ENCODE assay signal across 1 cellular context in genomic region chr2:70141754-70142589, GRCh38.
TF ChIP-seq lines count a peak whose summit lies in the region.

No MANE protein-coding gene starts in this region.

TF ChIP-seq in HepG2, 621 proteins besides CTCF, POLR2A, EP300 and RAD21 (continued from another document and continues in another):
- TF ChIP-seq BRF2 (CRISPR knock-in tag; IDR thresholded peaks at IDR 0.05) (no peak; the same call in 1 of the 2 replicates), MEIS1 (CRISPR knock-in tag; IDR thresholded peaks at IDR 0.05; ENCODE audit: borderline replicate concordance) (peak; percentile 97), NR2C2 (CRISPR knock-in tag; IDR thresholded peaks at IDR 0.05; ENCODE audit: borderline replicate concordance) (no peak), E2F5 (CRISPR knock-in tag; conservative IDR thresholded peaks at IDR 0.05) (no peak; the same call in 1 of the 2 replicates), ZNF674 (CRISPR knock-in tag; IDR thresholded peaks at IDR 0.05; ENCODE audit: low read depth) (0 out of 2 replicates have a peak, but pooled peaks have one; percentile 12), ZNF549 (CRISPR knock-in tag; IDR thresholded peaks at IDR 0.05) (no peak), PLRG1 (conservative IDR thresholded peaks at IDR 0.05) (no peak), SRSF4 (IDR thresholded peaks at IDR 0.05; ENCODE audit: low read depth, low read length, poor library complexity, severe bottlenecking) (no peak), HMGA1 (CRISPR knock-in tag; conservative IDR thresholded peaks at IDR 0.05) (no peak), TCF7 (IDR thresholded peaks at IDR 0.05; ENCODE audit: low read depth) (no peak), SP5 (CRISPR knock-in tag; IDR thresholded peaks at IDR 0.05; ENCODE audit: borderline replicate concordance, low read depth) (no peak), ZNF18 (CRISPR knock-in tag; IDR thresholded peaks at IDR 0.05; ENCODE audit: insufficient replicate concordance) (no peak), FOXP1 (IDR thresholded peaks at IDR 0.05) (no peak), FOXP1 (CRISPR knock-in tag; IDR thresholded peaks at IDR 0.05) (no peak), BRCA1 (CRISPR knock-in tag; IDR thresholded peaks at IDR 0.05) (peak; percentile 21; the same call in 1 of the 2 replicates), ZNF251 (CRISPR knock-in tag; IDR thresholded peaks at IDR 0.05) (no peak), FOXA1 (IDR thresholded peaks at IDR 0.05) (no peak), FOXA1 (CRISPR knock-in tag; IDR thresholded peaks at IDR 0.05) (no peak), ZBTB14 (CRISPR knock-in tag; IDR thresholded peaks at IDR 0.05) (peak; percentile 16; the same call in 1 of the 2 replicates), ZNF770 (CRISPR knock-in tag; IDR thresholded peaks at IDR 0.05) (no peak), ZEB1 (IDR thresholded peaks at IDR 0.05; ENCODE audit: insufficient replicate concordance, low read depth) (peak; percentile 16), ZNF879 (CRISPR knock-in tag; IDR thresholded peaks at IDR 0.05) (no peak), NCOA2 (CRISPR knock-in tag; IDR thresholded peaks at IDR 0.05) (no peak), HNF4G (IDR thresholded peaks at IDR 0.05; ENCODE audit: borderline replicate concordance, low read depth, low read length) (no peak; the same call in 1 of the 2 replicates), HNF4G (CRISPR knock-in tag; IDR thresholded peaks at IDR 0.05; ENCODE audit: borderline replicate concordance, low read depth) (0 out of 2 replicates have a peak, but pooled peaks have one; percentile 12), KAT2B (IDR thresholded peaks at IDR 0.05; ENCODE audit: borderline replicate concordance, low read depth, low read length) (no peak), MED13 (CRISPR knock-in tag; IDR thresholded peaks at IDR 0.05) (no peak; the same call in 1 of the 2 replicates), ARNT2 (CRISPR knock-in tag; IDR thresholded peaks at IDR 0.05; ENCODE audit: low read depth) (no peak; the same call in 1 of the 2 replicates), MED1 (CRISPR knock-in tag; IDR thresholded peaks at IDR 0.05) (no peak), ZNF382 (CRISPR knock-in tag; IDR thresholded peaks at IDR 0.05; ENCODE audit: borderline replicate concordance) (no peak), ZNF749 (CRISPR knock-in tag; IDR thresholded peaks at IDR 0.05; ENCODE audit: borderline replicate concordance) (peak; percentile 95; the same call in 1 of the 2 replicates), CAMTA2 (CRISPR knock-in tag; IDR thresholded peaks at IDR 0.05; ENCODE audit: borderline replicate concordance) (peak; percentile 93), ZFP36L1 (CRISPR knock-in tag; IDR thresholded peaks at IDR 0.05) (no peak; the same call in 1 of the 2 replicates), RBFOX2 (IDR thresholded peaks at IDR 0.05; ENCODE audit: low read depth, low read length) (peak; percentile 94), IKZF4 (CRISPR knock-in tag; IDR thresholded peaks at IDR 0.05; ENCODE audit: borderline replicate concordance, low read depth, not compliant biosample characterization) (peak; percentile 24), SMARCC2 (IDR thresholded peaks at IDR 0.05) (no peak), RNF219 (CRISPR knock-in tag; IDR thresholded peaks at IDR 0.05) (0 out of 2 replicates have a peak, but pooled peaks have one; percentile 68), ZNF678 (CRISPR knock-in tag; IDR thresholded peaks at IDR 0.05) (peak; percentile 95; the same call in 1 of the 2 replicates), KLF6 (CRISPR knock-in tag; IDR thresholded peaks at IDR 0.05) (peak; percentile 83; the same call in 1 of the 2 replicates), TOPORS (CRISPR knock-in tag; IDR thresholded peaks at IDR 0.05) (no peak), ZNF234 (CRISPR knock-in tag; conservative IDR thresholded peaks at IDR 0.05) (peak; percentile 98), DBP (CRISPR knock-in tag; IDR thresholded peaks at IDR 0.05; ENCODE audit: not compliant biosample characterization) (peak; percentile 8), GABPA (IDR thresholded peaks at IDR 0.05; ENCODE audit: low read depth, low read length) (no peak), GABPA (CRISPR knock-in tag; IDR thresholded peaks at IDR 0.05; ENCODE audit: low read depth) (0 out of 2 replicates have a peak, but pooled peaks have one; percentile 21), FOXJ3 (CRISPR knock-in tag; IDR thresholded peaks at IDR 0.05; ENCODE audit: borderline replicate concordance) (no peak)
- TF ChIP-seq, protein P1, sequence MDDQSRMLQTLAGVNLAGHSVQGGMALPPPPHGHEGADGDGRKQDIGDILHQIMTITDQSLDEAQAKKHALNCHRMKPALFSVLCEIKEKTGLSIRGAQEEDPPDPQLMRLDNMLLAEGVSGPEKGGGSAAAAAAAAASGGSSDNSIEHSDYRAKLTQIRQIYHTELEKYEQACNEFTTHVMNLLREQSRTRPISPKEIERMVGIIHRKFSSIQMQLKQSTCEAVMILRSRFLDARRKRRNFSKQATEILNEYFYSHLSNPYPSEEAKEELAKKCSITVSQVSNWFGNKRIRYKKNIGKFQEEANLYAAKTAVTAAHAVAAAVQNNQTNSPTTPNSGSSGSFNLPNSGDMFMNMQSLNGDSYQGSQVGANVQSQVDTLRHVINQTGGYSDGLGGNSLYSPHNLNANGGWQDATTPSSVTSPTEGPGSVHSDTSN (CRISPR knock-in tag; IDR thresholded peaks at IDR 0.05; ENCODE audit: borderline replicate concordance), result 0 out of 2 replicates have a peak, but pooled peaks have one; percentile 76
- TF ChIP-seq, protein P2, sequence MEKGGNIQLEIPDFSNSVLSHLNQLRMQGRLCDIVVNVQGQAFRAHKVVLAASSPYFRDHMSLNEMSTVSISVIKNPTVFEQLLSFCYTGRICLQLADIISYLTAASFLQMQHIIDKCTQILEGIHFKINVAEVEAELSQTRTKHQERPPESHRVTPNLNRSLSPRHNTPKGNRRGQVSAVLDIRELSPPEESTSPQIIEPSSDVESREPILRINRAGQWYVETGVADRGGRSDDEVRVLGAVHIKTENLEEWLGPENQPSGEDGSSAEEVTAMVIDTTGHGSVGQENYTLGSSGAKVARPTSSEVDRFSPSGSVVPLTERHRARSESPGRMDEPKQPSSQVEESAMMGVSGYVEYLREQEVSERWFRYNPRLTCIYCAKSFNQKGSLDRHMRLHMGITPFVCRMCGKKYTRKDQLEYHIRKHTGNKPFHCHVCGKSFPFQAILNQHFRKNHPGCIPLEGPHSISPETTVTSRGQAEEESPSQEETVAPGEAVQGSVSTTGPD (CRISPR knock-in tag; IDR thresholded peaks at IDR 0.05), result no peak
- TF ChIP-seq, protein P3, sequence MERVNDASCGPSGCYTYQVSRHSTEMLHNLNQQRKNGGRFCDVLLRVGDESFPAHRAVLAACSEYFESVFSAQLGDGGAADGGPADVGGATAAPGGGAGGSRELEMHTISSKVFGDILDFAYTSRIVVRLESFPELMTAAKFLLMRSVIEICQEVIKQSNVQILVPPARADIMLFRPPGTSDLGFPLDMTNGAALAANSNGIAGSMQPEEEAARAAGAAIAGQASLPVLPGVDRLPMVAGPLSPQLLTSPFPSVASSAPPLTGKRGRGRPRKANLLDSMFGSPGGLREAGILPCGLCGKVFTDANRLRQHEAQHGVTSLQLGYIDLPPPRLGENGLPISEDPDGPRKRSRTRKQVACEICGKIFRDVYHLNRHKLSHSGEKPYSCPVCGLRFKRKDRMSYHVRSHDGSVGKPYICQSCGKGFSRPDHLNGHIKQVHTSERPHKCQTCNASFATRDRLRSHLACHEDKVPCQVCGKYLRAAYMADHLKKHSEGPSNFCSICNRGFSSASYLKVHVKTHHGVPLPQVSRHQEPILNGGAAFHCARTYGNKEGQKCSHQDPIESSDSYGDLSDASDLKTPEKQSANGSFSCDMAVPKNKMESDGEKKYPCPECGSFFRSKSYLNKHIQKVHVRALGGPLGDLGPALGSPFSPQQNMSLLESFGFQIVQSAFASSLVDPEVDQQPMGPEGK (CRISPR knock-in tag; IDR thresholded peaks at IDR 0.05), result peak; percentile 87
- TF ChIP-seq, protein P4, sequence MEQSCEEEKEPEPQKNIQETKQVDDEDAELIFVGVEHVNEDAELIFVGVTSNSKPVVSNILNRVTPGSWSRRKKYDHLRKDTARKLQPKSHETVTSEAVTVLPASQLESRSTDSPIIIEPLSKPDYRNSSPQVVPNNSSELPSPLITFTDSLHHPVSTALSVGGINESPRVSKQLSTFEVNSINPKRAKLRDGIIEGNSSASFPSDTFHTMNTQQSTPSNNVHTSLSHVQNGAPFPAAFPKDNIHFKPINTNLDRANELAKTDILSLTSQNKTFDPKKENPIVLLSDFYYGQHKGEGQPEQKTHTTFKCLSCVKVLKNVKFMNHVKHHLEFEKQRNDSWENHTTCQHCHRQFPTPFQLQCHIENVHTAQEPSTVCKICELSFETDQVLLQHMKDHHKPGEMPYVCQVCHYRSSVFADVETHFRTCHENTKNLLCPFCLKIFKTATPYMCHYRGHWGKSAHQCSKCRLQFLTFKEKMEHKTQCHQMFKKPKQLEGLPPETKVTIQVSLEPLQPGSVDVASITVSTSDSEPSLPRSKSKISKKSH (CRISPR knock-in tag; IDR thresholded peaks at IDR 0.05; ENCODE audit: borderline replicate concordance), result 0 out of 2 replicates have a peak, but pooled peaks have one; percentile 19
